Comparison of ENCODE assay signal across 1 cellular context in genomic region chr3:123493912-123494311, GRCh38.
TF ChIP-seq lines count a peak whose summit lies in the region.

No MANE protein-coding gene starts in this region.

TF ChIP-seq in HepG2, 621 proteins besides CTCF, POLR2A, EP300 and RAD21:
- TF ChIP-seq ZBTB49 (CRISPR knock-in tag; IDR thresholded peaks at IDR 0.05; ENCODE audit: borderline replicate concordance): no peak
- TF ChIP-seq, protein P1, sequence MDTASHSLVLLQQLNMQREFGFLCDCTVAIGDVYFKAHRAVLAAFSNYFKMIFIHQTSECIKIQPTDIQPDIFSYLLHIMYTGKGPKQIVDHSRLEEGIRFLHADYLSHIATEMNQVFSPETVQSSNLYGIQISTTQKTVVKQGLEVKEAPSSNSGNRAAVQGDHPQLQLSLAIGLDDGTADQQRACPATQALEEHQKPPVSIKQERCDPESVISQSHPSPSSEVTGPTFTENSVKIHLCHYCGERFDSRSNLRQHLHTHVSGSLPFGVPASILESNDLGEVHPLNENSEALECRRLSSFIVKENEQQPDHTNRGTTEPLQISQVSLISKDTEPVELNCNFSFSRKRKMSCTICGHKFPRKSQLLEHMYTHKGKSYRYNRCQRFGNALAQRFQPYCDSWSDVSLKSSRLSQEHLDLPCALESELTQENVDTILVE (CRISPR knock-in tag; IDR thresholded peaks at IDR 0.05): no peak
- no peak for TF ChIP-seq HOXD1 (CRISPR knock-in tag; IDR thresholded peaks at IDR 0.05)
- TF ChIP-seq, protein P2, sequence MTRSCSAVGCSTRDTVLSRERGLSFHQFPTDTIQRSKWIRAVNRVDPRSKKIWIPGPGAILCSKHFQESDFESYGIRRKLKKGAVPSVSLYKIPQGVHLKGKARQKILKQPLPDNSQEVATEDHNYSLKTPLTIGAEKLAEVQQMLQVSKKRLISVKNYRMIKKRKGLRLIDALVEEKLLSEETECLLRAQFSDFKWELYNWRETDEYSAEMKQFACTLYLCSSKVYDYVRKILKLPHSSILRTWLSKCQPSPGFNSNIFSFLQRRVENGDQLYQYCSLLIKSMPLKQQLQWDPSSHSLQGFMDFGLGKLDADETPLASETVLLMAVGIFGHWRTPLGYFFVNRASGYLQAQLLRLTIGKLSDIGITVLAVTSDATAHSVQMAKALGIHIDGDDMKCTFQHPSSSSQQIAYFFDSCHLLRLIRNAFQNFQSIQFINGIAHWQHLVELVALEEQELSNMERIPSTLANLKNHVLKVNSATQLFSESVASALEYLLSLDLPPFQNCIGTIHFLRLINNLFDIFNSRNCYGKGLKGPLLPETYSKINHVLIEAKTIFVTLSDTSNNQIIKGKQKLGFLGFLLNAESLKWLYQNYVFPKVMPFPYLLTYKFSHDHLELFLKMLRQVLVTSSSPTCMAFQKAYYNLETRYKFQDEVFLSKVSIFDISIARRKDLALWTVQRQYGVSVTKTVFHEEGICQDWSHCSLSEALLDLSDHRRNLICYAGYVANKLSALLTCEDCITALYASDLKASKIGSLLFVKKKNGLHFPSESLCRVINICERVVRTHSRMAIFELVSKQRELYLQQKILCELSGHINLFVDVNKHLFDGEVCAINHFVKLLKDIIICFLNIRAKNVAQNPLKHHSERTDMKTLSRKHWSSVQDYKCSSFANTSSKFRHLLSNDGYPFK (CRISPR knock-in tag; IDR thresholded peaks at IDR 0.05; ENCODE audit: borderline replicate concordance): no peak
- TF ChIP-seq KMT2B (CRISPR knock-in tag; IDR thresholded peaks at IDR 0.05): no peak
- no peak for TF ChIP-seq CEBPG (CRISPR knock-in tag; IDR thresholded peaks at IDR 0.05)
- no peak for TF ChIP-seq SMARCE1 (IDR thresholded peaks at IDR 0.05; ENCODE audit: borderline replicate concordance)
- no peak for TF ChIP-seq ZFP82 (CRISPR knock-in tag; IDR thresholded peaks at IDR 0.05; ENCODE audit: borderline replicate concordance)
- TF ChIP-seq ZNF773 (CRISPR knock-in tag; IDR thresholded peaks at IDR 0.05; ENCODE audit: borderline replicate concordance): no peak
- no peak for TF ChIP-seq ZNF775 (CRISPR knock-in tag; IDR thresholded peaks at IDR 0.05; ENCODE audit: borderline replicate concordance)
- no peak for TF ChIP-seq HMG20A (CRISPR knock-in tag; IDR thresholded peaks at IDR 0.05; ENCODE audit: borderline replicate concordance)
- TF ChIP-seq FUBP1 (CRISPR knock-in tag; IDR thresholded peaks at IDR 0.05; ENCODE audit: borderline replicate concordance): no peak
- TF ChIP-seq ZNF713 (CRISPR knock-in tag; IDR thresholded peaks at IDR 0.05): no peak
- TF ChIP-seq ZSCAN22 (CRISPR knock-in tag; IDR thresholded peaks at IDR 0.05): no peak
- TF ChIP-seq HOXA9 (CRISPR knock-in tag; IDR thresholded peaks at IDR 0.05; ENCODE audit: borderline replicate concordance): no peak
